Comparison of ENCODE assay signal across 28 cellular contexts in the genomic region with DNA sequence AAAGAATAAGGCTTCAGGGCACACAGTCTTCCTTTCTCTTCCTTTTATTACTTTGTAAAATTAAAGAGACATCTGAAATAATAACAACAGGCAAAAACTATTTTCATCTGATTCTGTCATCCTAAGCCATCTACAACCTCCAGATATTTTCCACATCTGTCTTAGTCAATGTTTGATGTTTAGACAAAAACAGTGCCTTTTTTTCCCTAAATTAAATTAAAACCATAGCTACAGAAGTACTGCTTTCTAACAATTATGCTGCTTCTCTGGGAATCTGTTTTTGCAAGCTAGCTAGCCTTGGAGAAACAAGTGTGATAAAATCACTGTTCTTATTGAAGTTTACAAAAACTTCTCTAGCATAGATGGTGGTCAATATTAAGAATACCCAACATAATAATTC.
"Had no signal": no experiment of that assay in that cellular context is flagged by ENCODE, and none has a peak within 500 bp of the region (broad histone marks: within the 10 kb centered on the region; RNA-seq: fewer than 3 reads in every experiment).

No MANE protein-coding gene starts in this region.

- H3K79me2 ChIP-seq: parathyroid adenoma had no signal

- H3K4me1 ChIP-seq: parathyroid adenoma, psoas muscle, right lobe of liver, sigmoid colon, thyroid gland, upper lobe of left lung had no signal

- H3K36me3 Mint-ChIP-seq: natural killer cell; neural progenitor cell; stimulated activated effector memory CD8-positive, alpha-beta T cell treated with anti-CD3 and anti-CD28 coated beads, Interleukin-12 subunit alpha, Interleukin-12 subunit beta, amount 100 ng/mL, for 72 hours; stimulated activated naive B cell treated with anti-CD40 and anti-IgM and Interleukin-4, amounts not matched to agents 10 μg/mL and 1 μg/mL and 100 μg/mL, for 72 hours had no signal

- H3K9me3 Mint-ChIP-seq: natural killer cell; nephron; neural progenitor cell; stimulated activated effector memory CD8-positive, alpha-beta T cell treated with anti-CD3 and anti-CD28 coated beads, Interleukin-12 subunit alpha, Interleukin-12 subunit beta, amount 100 ng/mL, for 72 hours; stimulated activated naive B cell treated with anti-CD40 and anti-IgM and Interleukin-4, amounts not matched to agents 10 μg/mL and 1 μg/mL and 100 μg/mL, for 72 hours; stimulated activated naive CD8-positive, alpha-beta T cell treated with anti-CD3 and anti-CD28 coated beads, Interleukin-15, Interleukin-2, amounts not matched to agents 100 ng/mL and 50 ng/mL, for 24 hours had no signal

- H3K4me2 ChIP-seq: neural progenitor cell had no signal

- H3K4me3 ChIP-seq: neural progenitor cell, ovary, psoas muscle, right lobe of liver, sigmoid colon, stomach, thoracic aorta, thyroid gland, tibial nerve, upper lobe of left lung had no signal

- DNase-seq: natural killer cell; occipital lobe; ovary; posterior cingulate gyrus; psoas muscle; right cardiac atrium; right lobe of liver; sigmoid colon; small intestine; stimulated activated CD4-positive, alpha-beta T cell treated with anti-CD3 and anti-CD28 coated beads, Interleukin-15, amount 100 ng/mL, for 24 hours; stimulated activated CD4-positive, alpha-beta T cell treated with anti-CD3 and anti-CD28 coated beads, Interleukin-2, amount 100 ng/mL, for 24 hours; stimulated activated CD4-positive, alpha-beta T cell treated with anti-CD3 and anti-CD28 coated beads, Interleukin-2, amount 100 ng/mL, for 48 hours; stimulated activated CD4-positive, alpha-beta T cell treated with anti-CD3 and anti-CD28 coated beads, Interleukin-4, amount 100 ng/mL, for 24 hours; stimulated activated naive B cell treated with anti-CD40 and anti-IgM and Interleukin-4, amounts not matched to agents 10 μg/mL and 1 μg/mL and 100 μg/mL, for 72 hours; stimulated activated naive CD4-positive, alpha-beta T cell treated with Interleukin-2 at 50 U/mL for 16 hours; stomach; thyroid gland; trophoblast cell; upper lobe of left lung had no signal

- H3K27ac Mint-ChIP-seq: natural killer cell; nephron; neural progenitor cell; progenitor cell of endocrine pancreas; stimulated activated effector memory CD8-positive, alpha-beta T cell treated with anti-CD3 and anti-CD28 coated beads, Interleukin-12 subunit alpha, Interleukin-12 subunit beta, amount 100 ng/mL, for 72 hours; stimulated activated naive B cell treated with anti-CD40 and anti-IgM and Interleukin-4, amounts not matched to agents 10 μg/mL and 1 μg/mL and 100 μg/mL, for 72 hours; stimulated activated naive CD8-positive, alpha-beta T cell treated with anti-CD3 and anti-CD28 coated beads, Interleukin-15, Interleukin-2, amounts not matched to agents 100 ng/mL and 50 ng/mL, for 24 hours had no signal

- H3K9ac ChIP-seq: neural progenitor cell, parathyroid adenoma had no signal

- H3K36me3 ChIP-seq: neural progenitor cell, ovary, right lobe of liver, sigmoid colon, stomach, thoracic aorta, thyroid gland, tibial nerve, upper lobe of left lung had no signal

- H3K4me1 Mint-ChIP-seq: natural killer cell; nephron; stimulated activated effector memory CD8-positive, alpha-beta T cell treated with anti-CD3 and anti-CD28 coated beads, Interleukin-12 subunit alpha, Interleukin-12 subunit beta, amount 100 ng/mL, for 72 hours; stimulated activated naive B cell treated with anti-CD40 and anti-IgM and Interleukin-4, amounts not matched to agents 10 μg/mL and 1 μg/mL and 100 μg/mL, for 72 hours had no signal

- FAIRE-seq: urothelium cell line had no signal

- ATAC-seq: natural killer cell; psoas muscle; right cardiac atrium; right lobe of liver; stimulated activated effector memory CD8-positive, alpha-beta T cell treated with anti-CD3 and anti-CD28 coated beads, Interleukin-12 subunit alpha, Interleukin-12 subunit beta, amount 100 ng/mL, for 72 hours; stimulated activated naive B cell treated with anti-CD40 and anti-IgM and Interleukin-4, amounts not matched to agents 10 μg/mL and 1 μg/mL and 100 μg/mL, for 72 hours had no signal

- H3K4me3 Mint-ChIP-seq: natural killer cell; nephron; neural progenitor cell; stimulated activated effector memory CD8-positive, alpha-beta T cell treated with anti-CD3 and anti-CD28 coated beads, Interleukin-12 subunit alpha, Interleukin-12 subunit beta, amount 100 ng/mL, for 72 hours; stimulated activated naive B cell treated with anti-CD40 and anti-IgM and Interleukin-4, amounts not matched to agents 10 μg/mL and 1 μg/mL and 100 μg/mL, for 72 hours; stimulated activated naive CD8-positive, alpha-beta T cell treated with anti-CD3 and anti-CD28 coated beads, Interleukin-15, Interleukin-2, amounts not matched to agents 100 ng/mL and 50 ng/mL, for 24 hours had no signal

- H3K27me3 ChIP-seq: neural progenitor cell, ovary, right lobe of liver, sigmoid colon, stomach, thyroid gland, tibial nerve, upper lobe of left lung had no signal

- H3K27me3 Mint-ChIP-seq: progenitor cell of endocrine pancreas; stimulated activated naive B cell treated with anti-CD40 and anti-IgM and Interleukin-4, amounts not matched to agents 10 μg/mL and 1 μg/mL and 100 μg/mL, for 72 hours; stimulated activated naive CD8-positive, alpha-beta T cell treated with anti-CD3 and anti-CD28 coated beads, Interleukin-15, Interleukin-2, amounts not matched to agents 100 ng/mL and 50 ng/mL, for 24 hours had no signal

- H3K27ac ChIP-seq: neural progenitor cell, ovary, parathyroid adenoma, psoas muscle, right lobe of liver, sigmoid colon, stomach, thoracic aorta, thyroid gland, tibial nerve, upper lobe of left lung had no signal

- H2AFZ ChIP-seq: neural progenitor cell, parathyroid adenoma had no signal

- H3K9me3 ChIP-seq: ovary, psoas muscle, right lobe of liver, sigmoid colon, stomach, thoracic aorta, thyroid gland, tibial nerve, upper lobe of left lung had no signal
